In genomic region chr2:112749755-112750559, GRCh38 we compare ENCODE assay signal across 9 cellular contexts. TPM values are rescaled to one million over a fixed set of nuclear protein-coding genes. Genes with fewer than 3 reads are reported as not detected.
A peak's percentile ranks its signal among the peaks of the same experiment; 100 is the strongest.
DNase-seq lines count a peak whose midpoint lies in the region; ATAC-seq and TF ChIP-seq lines count a peak whose summit lies in the region.
"Had no signal": no experiment of that assay in that cellular context is flagged by ENCODE, and none has a peak within 500 bp of the region (broad histone marks: within the 10 kb centered on the region; RNA-seq: fewer than 3 reads in every experiment).

No MANE protein-coding gene starts in this region.

- TF ChIP-seq CTCF in HFFc6 (IDR thresholded peaks at IDR 0.05) (peak; percentile 98), breast epithelium (IDR thresholded peaks at IDR 0.05) (peak; percentile 17 to 73 (median 67)), kidney epithelial cell (IDR thresholded peaks at IDR 0.05; ENCODE audit: insufficient read depth, low read length, poor library complexity, severe bottlenecking) (peak; percentile 99)

- H3K36me3 Mint-ChIP-seq in HFFc6 (ENCODE audit: low read depth) = peaks cover 13% of the 10 kb centered on the region

- H3K9me3 Mint-ChIP-seq in HFFc6 = no peaks in the 10 kb centered on the region

- H3K36me3 ChIP-seq in breast epithelium = no peaks in the 10 kb centered on the region
- H3K36me3 ChIP-seq in kidney epithelial cell (ENCODE audit: control insufficient read depth, insufficient read depth, low read length) = no peaks in the 10 kb centered on the region

- no peak overlapping the region for H3K4me3 ChIP-seq in breast epithelium
- H3K4me3 ChIP-seq in kidney epithelial cell (ENCODE audit: low read depth, low read length) = no peak overlapping the region

- ATAC-seq in GM21717 (IDR thresholded peaks at IDR 0.05; ENCODE audit: unreplicated experiment) = no peak

- no peaks in the 10 kb centered on the region for H3K27me3 ChIP-seq in breast epithelium
- no peaks in the 10 kb centered on the region for H3K27me3 ChIP-seq in kidney epithelial cell (ENCODE audit: control insufficient read depth, insufficient read depth, low read length)

- no peak overlapping the region for H3K27ac ChIP-seq in breast epithelium

- DNase-seq in GDM1 (lab: John Stamatoyannopoulos, UW) = peak; percentile 72
- DNase-seq in HFFc6 = peak; percentile 72
- peak; percentile 7 for DNase-seq in NCI-H2171 (lab: John Stamatoyannopoulos, UW)
- peak; percentile 58 for DNase-seq in activated CD4-positive, CD25-positive, alpha-beta regulatory T cell treated with anti-CD3 and anti-CD28 coated beads, Interleukin-2, amount 50 U/mL, for 16 hours (ENCODE audit: low read depth, low spot score)
- peak in 1 of 2 donors; percentile 38 for DNase-seq in breast epithelium (ENCODE audit: low spot score in 2 of 2)
- peak; percentile 44 for DNase-seq in kidney epithelial cell (ENCODE audit: low read depth)
- DNase-seq in stimulated activated CD4-positive, alpha-beta T cell treated with anti-CD3 and anti-CD28 coated beads, Interleukin-2, amount 100 ng/mL, for 48 hours = peak; percentile 78 to 86

- H3K9me3 ChIP-seq in breast epithelium = no peaks in the 10 kb centered on the region

- H3K4me3 Mint-ChIP-seq in HFFc6 = peak overlapping the region; percentile 33; the same call in 1 of the 2 replicates

- no peak for TF ChIP-seq POLR2A in breast epithelium (IDR thresholded peaks at IDR 0.05)

- H3K27ac Mint-ChIP-seq in HFFc6 = peak overlapping the region; percentile 99

- no peaks in the 10 kb centered on the region for H3K4me1 ChIP-seq in breast epithelium

- intact Hi-C loops in breast epithelium (cut with DNase I; ENCODE audit: low total_unique reads) = no loop called here

- peaks cover 62% of the 10 kb centered on the region for H3K4me1 Mint-ChIP-seq in HFFc6 (ENCODE audit: low read depth)

- no peaks in the 10 kb centered on the region for H3K27me3 Mint-ChIP-seq in HFFc6 (ENCODE audit: insufficient read depth)

RNA-seq across cellular contexts. Expression of gene CKAP2L, which starts 14.5 kb away (rescaled TPM):
- total RNA-seq in HFFc6 (2021; fragmentation: NEBNext Ultra II Directional; extraction: Animal tissue kit (Norgen Biotek cat#: 25700)) = 10 to 100 TPM; 10.6 to 35.7 (median 30.2) TPM
- total RNA-seq in breast epithelium = under 1 TPM in 1 of 3 donors, not detected in 2; 0.96 TPM
- total RNA-seq in kidney epithelial cell = 2.5 and 5.6 TPM in 2 replicates

RNA-seq across cellular contexts. Expression of gene NT5DC4, which starts 29.1 kb away (rescaled TPM):
- total RNA-seq in HFFc6 (2021; fragmentation: NEBNext Ultra II Directional; extraction: Animal tissue kit (Norgen Biotek cat#: 25700)) = not detected
- total RNA-seq in breast epithelium (not detected), kidney epithelial cell (0.14 TPM in 1 of 2 replicates, not detected in the other)
- total RNA-seq: lower leg skin had no signal

RNA-seq across cellular contexts. Expression of gene IL1A, which starts 34.3 kb away (rescaled TPM):
- under 1 TPM in 1 of 6 experiments, not detected in 5; 0.07 TPM for total RNA-seq in HFFc6 (2021; fragmentation: NEBNext Ultra II Directional; extraction: Animal tissue kit (Norgen Biotek cat#: 25700))
- total RNA-seq in breast epithelium (under 1 TPM in 1 of 3 donors, not detected in 2; 0.44 TPM), kidney epithelial cell (2.3 and 2.4 TPM in 2 replicates)
